ENCODE assay signal across 8 cellular contexts in genomic region chr7:22356010-22356854, GRCh38. TPM values are rescaled to one million over a fixed set of nuclear protein-coding genes. Genes with fewer than 3 reads are reported as not detected.
DNase-seq lines count a peak whose midpoint lies in the region; ATAC-seq, FAIRE-seq and TF ChIP-seq lines count a peak whose summit lies in the region.

No MANE protein-coding gene starts in this region.

- in situ Hi-C loops in ACHN (cut with HindIII; ENCODE audit: low pct_ligation_motif_present, low pct_unique_long_range_greater_than_20kb, low sequenced_read_pairs): no loop called here

- DNase-seq in ACHN: peak; percentile 27
- peak; percentile 15 for DNase-seq in astrocyte of the hippocampus (ENCODE audit: low read depth, low spot score)
- DNase-seq in lower lobe of right lung: peak; percentile 48
- DNase-seq in urothelium cell line (ENCODE audit: low spot score): peak; percentile 13
- DNase-seq in DMS79 (lab: John Stamatoyannopoulos, UW): no peak
- no peak for DNase-seq in stimulated activated CD4-positive, alpha-beta T cell treated with anti-CD3 and anti-CD28 coated beads, Interleukin-2, amount 100 ng/mL, for 24 hours

- TF ChIP-seq POLR2A in GM18505 (IDR thresholded peaks at IDR 0.05; ENCODE audit: borderline replicate concordance, extremely low read depth, insufficient read depth, insufficient read length): no peak

- peaks cover 7% of the 10 kb centered on the region for H3K27me3 ChIP-seq in lower lobe of right lung (ENCODE audit: low read depth)

- ATAC-seq in GM18505 (IDR thresholded peaks at IDR 0.05; ENCODE audit: unreplicated experiment): peak; percentile 22
- peak; percentile 2 for ATAC-seq in HG03442 (IDR thresholded peaks at IDR 0.05; ENCODE audit: unreplicated experiment)
- ATAC-seq in lower lobe of right lung: peak; percentile 70 to 73

- peaks cover 16% of the 10 kb centered on the region for H3K4me1 ChIP-seq in lower lobe of right lung

- H3K9me3 ChIP-seq in lower lobe of right lung: peaks cover 6% of the 10 kb centered on the region

- no peak overlapping the region for H3K27ac ChIP-seq in lower lobe of right lung

- intact Hi-C loops in lower lobe of right lung (cut with DNase I): no loop called here

- H3K4me3 ChIP-seq in lower lobe of right lung: peak overlapping the region; percentile 58

- no peak for FAIRE-seq in urothelium cell line (lab: Jason Lieb, UNC)

- no peak for TF ChIP-seq CTCF in lower lobe of right lung (IDR thresholded peaks at IDR 0.05)

- no peaks in the 10 kb centered on the region for H3K36me3 ChIP-seq in lower lobe of right lung

RNA-seq across cellular contexts. Expression of gene RAPGEF5, which starts 0.7 kb away (rescaled TPM):
- total RNA-seq in lower lobe of right lung: 85.1 TPM

Comparison
In these comparisons a context has a peak if more than half of its experiments do, and no peak if none do; other contexts are left out.
1. DNase-seq: peak in ACHN (single experiment), astrocyte of the hippocampus (single experiment), lower lobe of right lung (single experiment) and urothelium cell line (single experiment); none in DMS79 (single experiment) and stimulated activated CD4-positive, alpha-beta T cell treated with anti-CD3 and anti-CD28 coated beads, Interleukin-2, amount 100 ng/mL, for 24 hours (0 of 2).
2. ATAC-seq: peak in every context shown above with its lines; median percentile 72 in lower lobe of right lung; 22 in GM18505; 2 in HG03442.